ENCODE assay signal across 8 cellular contexts in the genomic region with DNA sequence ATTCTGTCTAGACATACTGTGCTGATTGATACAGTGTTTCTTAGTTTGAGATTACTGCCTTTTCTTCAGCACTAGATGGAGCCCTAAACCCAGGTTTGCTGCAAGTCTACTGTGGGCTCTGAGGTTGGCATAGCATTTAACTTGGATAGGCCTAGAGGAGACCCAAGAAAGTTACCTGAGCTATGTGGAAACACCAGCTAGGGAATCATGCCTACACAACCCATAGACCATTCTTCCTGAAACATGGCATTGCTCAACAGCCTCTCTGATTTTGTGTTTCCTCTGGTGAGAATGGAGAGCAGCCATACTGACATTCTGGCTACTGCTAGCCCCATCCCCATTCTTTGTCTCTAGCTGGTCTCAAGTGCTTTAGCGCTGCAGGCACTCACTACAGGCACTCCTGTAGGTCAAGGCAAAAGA.
A peak's percentile ranks its signal among the peaks of the same experiment; 100 is the strongest.
DNase-seq lines count a peak whose midpoint lies in the region; ATAC-seq and TF ChIP-seq lines count a peak whose summit lies in the region.

No MANE protein-coding gene starts in this region.

- TF ChIP-seq CTCF in GM20000 (IDR thresholded peaks at IDR 0.05; ENCODE audit: extremely low read depth, missing control alignments) = peak; percentile 15
- TF ChIP-seq CTCF in fibroblast of pulmonary artery (IDR thresholded peaks at IDR 0.05; ENCODE audit: low read length, missing control alignments) = peak; percentile 84

- in situ Hi-C loops in G401 (cut with HindIII; ENCODE audit: low sequenced_read_pairs) = no loop called here

- ATAC-seq in HG03469 (IDR thresholded peaks at IDR 0.05; ENCODE audit: unreplicated experiment) = peak; percentile 84

- DNase-seq in G401 (ENCODE audit: low spot score) (peak; percentile 39), GM20000 (ENCODE audit: low spot score) (peak; percentile 9), OCI-M1 (lab: John Stamatoyannopoulos, UW) (peak; percentile 76), fibroblast of pulmonary artery (ENCODE audit: low read depth) (peak; percentile 79), stromal cell of bone marrow (ENCODE audit: low read depth) (peak; percentile 20), KG1 (lab: John Stamatoyannopoulos, UW) (no peak), NCI-H2107 treated with DMSO at 0.1 percent for 48 hours (lab: John Stamatoyannopoulos, UW; ENCODE audit: unreplicated experiment) (no peak)

- no peak overlapping the region for H3K4me3 ChIP-seq in fibroblast of pulmonary artery (replicated peaks; ENCODE audit: low read depth, low read length)

Comparison
In these comparisons a context has a peak if more than half of its experiments do, and no peak if none do; other contexts are left out.
1. DNase-seq: peak in G401 (single experiment), GM20000 (single experiment), OCI-M1 (single experiment), fibroblast of pulmonary artery (single experiment) and stromal cell of bone marrow (single experiment); none in KG1 (single experiment) and NCI-H2107 treated with DMSO at 0.1 percent for 48 hours (single experiment).